In genomic region chr3:10370429-10370828, GRCh38 we compare ENCODE assay signal across 9 cellular contexts. TPM values are rescaled to one million over a fixed set of nuclear protein-coding genes. Genes with fewer than 3 reads are reported as not detected.
A peak's percentile ranks its signal among the peaks of the same experiment; 100 is the strongest.
DNase-seq lines count a peak whose midpoint lies in the region; ATAC-seq, FAIRE-seq and TF ChIP-seq lines count a peak whose summit lies in the region.
"Had no signal": no experiment of that assay in that cellular context is flagged by ENCODE, and none has a peak within 500 bp of the region (broad histone marks: within the 10 kb centered on the region; RNA-seq: fewer than 3 reads in every experiment).

No MANE protein-coding gene starts in this region.

- H3K36me3 ChIP-seq in uterus = no peaks in the 10 kb centered on the region

- peak in 1 of 56 donors; percentile 10 for TF ChIP-seq CTCF in dorsolateral prefrontal cortex (IDR thresholded peaks at IDR 0.05 in 54 of 56, conservative IDR thresholded peaks at IDR 0.05 in 2 of 56; ENCODE audit: low read depth in 1 of 56, partially characterized antibody in 56 of 56)
- no peak for TF ChIP-seq CTCF in uterus (IDR thresholded peaks at IDR 0.05)

- H3K27me3 ChIP-seq in dorsolateral prefrontal cortex = no peaks in the 10 kb centered on the region
- no peaks in the 10 kb centered on the region for H3K27me3 ChIP-seq in uterus

- FAIRE-seq in GM12892 (lab: Jason Lieb, UNC) = peak; percentile 5

- no peak for ATAC-seq in GM21529 (IDR thresholded peaks at IDR 0.05; ENCODE audit: unreplicated experiment)

- H3K4me1 ChIP-seq in uterus = no peaks in the 10 kb centered on the region

- H3K27ac ChIP-seq in dorsolateral prefrontal cortex (peak overlapping the region in 46 of 59 donors; percentile 15 to 83 (median 56)), uterus (no peak overlapping the region)
- H3K27ac ChIP-seq: KMS-11 had no signal

- DNase-seq in GM12892 (ENCODE audit: insufficient read length) = no peak
- peak; percentile 73 for DNase-seq in NOMO-1 treated with dmso at 0.1 percent for 144 hours (lab: John Stamatoyannopoulos, UW; ENCODE audit: unreplicated experiment)
- peak in 9 of 10 donors; percentile 36 to 85 (median 75) for DNase-seq in dorsolateral prefrontal cortex
- peak; percentile 61 for DNase-seq in posterior vena cava (ENCODE audit: low spot score)
- DNase-seq in DMS 273 treated with DMSO at 0.1 percent for 48 hours (lab: John Stamatoyannopoulos, UW) = no peak
- DNase-seq in NCI-H1417 treated with DMSO at 0.1 percent for 48 hours (lab: John Stamatoyannopoulos, UW) = no peak
- no peak for DNase-seq in uterus

- H3K9me3 ChIP-seq in uterus = no peaks in the 10 kb centered on the region

- intact Hi-C loops in dorsolateral prefrontal cortex (cut with DNase I) (no loop called here), posterior vena cava (cut with DNase I) (no loop called here), uterus (cut with DNase I; ENCODE audit: low total_unique reads) (no loop called here)

- no peak for TF ChIP-seq POLR2A in GM12892 (IDR thresholded peaks at IDR 0.05; ENCODE audit: low read depth, low read length)
- no peak for TF ChIP-seq POLR2A in uterus (IDR thresholded peaks at IDR 0.05)

- no peak overlapping the region for H3K4me3 ChIP-seq in dorsolateral prefrontal cortex
- no peak overlapping the region for H3K4me3 ChIP-seq in uterus

RNA-seq across cellular contexts. Expression of gene SEC13, which starts 49.5 kb away (rescaled TPM):
- polyA plus RNA-seq in GM12892 (2012; ENCODE audit: missing spikeins) = 76.0 TPM
- total RNA-seq in dorsolateral prefrontal cortex = 10 to 100 TPM; 42.9 to 78.5 (median 62.1) TPM
- total RNA-seq in posterior vena cava = 10 to 100 TPM; 85.9 to 86.3 TPM
- total RNA-seq in uterus = 100 to 1,000 TPM in 1 of 4 donors, 10 to 100 TPM in 3; 18.2 to 137 (median 72.7) TPM

Comparison
In these comparisons a context has a peak if more than half of its experiments do, and no peak if none do; other contexts are left out.
1. DNase-seq: peak in NOMO-1 treated with dmso at 0.1 percent for 144 hours (single experiment), dorsolateral prefrontal cortex (9 of 10) and posterior vena cava (single experiment); none in GM12892 (single experiment), DMS 273 treated with DMSO at 0.1 percent for 48 hours (single experiment), NCI-H1417 treated with DMSO at 0.1 percent for 48 hours (single experiment) and uterus (0 of 2).
2. H3K27ac ChIP-seq: peak in dorsolateral prefrontal cortex (46 of 59); none in uterus (0 of 2).